13 cellular contexts compared by ENCODE assay signal in the genomic region with DNA sequence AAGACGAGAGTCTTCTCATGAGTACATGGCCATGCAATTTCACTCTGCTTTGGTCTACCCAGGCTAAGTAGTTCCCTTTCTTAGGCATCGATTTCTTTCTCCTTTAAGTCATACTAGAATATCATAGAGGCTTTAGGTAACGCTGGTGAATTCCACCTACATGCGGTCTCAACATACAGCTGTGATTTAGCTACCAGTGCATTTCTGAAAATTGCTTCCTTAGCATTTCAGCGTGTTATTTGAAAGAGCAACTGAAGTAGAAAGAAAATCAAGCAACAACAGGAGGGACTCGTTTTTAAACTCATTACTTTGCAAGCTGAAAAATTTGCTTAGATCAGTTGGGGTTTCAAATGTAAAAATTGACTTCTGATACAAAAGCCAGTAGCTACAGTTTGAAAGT.
"Had no signal": no experiment of that assay in that cellular context is flagged by ENCODE, and none has a peak within 500 bp of the region (broad histone marks: within the 10 kb centered on the region; RNA-seq: fewer than 3 reads in every experiment).

No MANE protein-coding gene starts in this region.

- H3K27me3 Mint-ChIP-seq: activated CD4-positive, alpha-beta memory T cell treated with anti-CD3 and anti-CD28 coated beads, Interleukin-2, amount 10 ng/mL, durations not matched to agents 7 days and 5 days; activated CD4-positive, alpha-beta T cell treated with anti-CD3 and anti-CD28 coated beads for 36 hours; naive thymus-derived CD4-positive, alpha-beta T cell had no signal

- H3K4me1 Mint-ChIP-seq: activated CD4-positive, alpha-beta memory T cell treated with anti-CD3 and anti-CD28 coated beads, Interleukin-2, amount 10 ng/mL, durations not matched to agents 7 days and 5 days; activated CD4-positive, alpha-beta T cell treated with anti-CD3 and anti-CD28 coated beads for 36 hours had no signal

- H3K9me3 ChIP-seq: ascending aorta, left ventricle myocardium inferior, ovary, thoracic aorta had no signal

- H3K4me1 ChIP-seq: ascending aorta, left ventricle myocardium inferior had no signal

- H3K27me3 ChIP-seq: ascending aorta, ovary had no signal

- H3K4me3 Mint-ChIP-seq: activated CD4-positive, alpha-beta memory T cell treated with anti-CD3 and anti-CD28 coated beads, Interleukin-2, amount 10 ng/mL, durations not matched to agents 7 days and 5 days; activated CD4-positive, alpha-beta T cell treated with anti-CD3 and anti-CD28 coated beads for 36 hours; activated T-cell treated with anti-CD3 and anti-CD28 coated beads, Interleukin-2, amount 50 U/mL, for 4 hours; naive thymus-derived CD4-positive, alpha-beta T cell had no signal

- H3K9me3 Mint-ChIP-seq: activated CD4-positive, alpha-beta memory T cell treated with anti-CD3 and anti-CD28 coated beads, Interleukin-2, amount 10 ng/mL, durations not matched to agents 7 days and 5 days; activated T-cell treated with anti-CD3 and anti-CD28 coated beads, Interleukin-2, amount 50 U/mL, for 4 hours had no signal

- DNase-seq: activated CD4-positive, alpha-beta memory T cell treated with anti-CD3 and anti-CD28 coated beads, Interleukin-2, amount 10 ng/mL, durations not matched to agents 7 days and 5 days; activated CD4-positive, alpha-beta T cell treated with anti-CD3 and anti-CD28 coated beads for 36 hours; activated naive CD4-positive, alpha-beta T cell treated with anti-CD3 and anti-CD28 coated beads, Interleukin-2, amount 50 U/mL, for 16 hours; activated T-cell treated with anti-CD3 and anti-CD28 coated beads, Interleukin-2, amount 50 U/mL, for 4 hours; cortex of kidney; head of caudate nucleus; left ventricle myocardium inferior; naive thymus-derived CD4-positive, alpha-beta T cell; ovary; stimulated activated CD4-positive, alpha-beta T cell treated with anti-CD3 and anti-CD28 coated beads, Interleukin-4, amount 100 ng/mL, for 1 hour had no signal

- H3K36me3 ChIP-seq: ascending aorta, left ventricle myocardium inferior, ovary, thoracic aorta had no signal

- H3K4me3 ChIP-seq: ascending aorta, left ventricle myocardium inferior, ovary, smooth muscle cell, thoracic aorta had no signal

- H3K27ac Mint-ChIP-seq: activated CD4-positive, alpha-beta memory T cell treated with anti-CD3 and anti-CD28 coated beads, Interleukin-2, amount 10 ng/mL, durations not matched to agents 7 days and 5 days; activated CD4-positive, alpha-beta T cell treated with anti-CD3 and anti-CD28 coated beads for 36 hours; naive thymus-derived CD4-positive, alpha-beta T cell had no signal
